8 cellular contexts compared by ENCODE assay signal in genomic region chr19:35774274-35775045, GRCh38. TPM values are rescaled to one million over a fixed set of nuclear protein-coding genes. Genes with fewer than 3 reads are reported as not detected.
DNase-seq lines count a peak whose midpoint lies in the region; ATAC-seq and TF ChIP-seq lines count a peak whose summit lies in the region.

No MANE protein-coding gene starts in this region.

- H3K27me3 Mint-ChIP-seq in IgD-negative memory B cell, result no peaks in the 10 kb centered on the region

- H3K27me3 ChIP-seq in AG04450 (ENCODE audit: control insufficient read depth, insufficient read depth, low read length), result no peaks in the 10 kb centered on the region
- H3K27me3 ChIP-seq in ascending aorta, result no peaks in the 10 kb centered on the region
- no peaks in the 10 kb centered on the region for H3K27me3 ChIP-seq in mucosa of rectum (ENCODE audit: control insufficient read depth in 2 of 2, insufficient read depth in 2 of 2, low read length in 2 of 2)

- TF ChIP-seq CTCF in AG04450 (IDR thresholded peaks at IDR 0.05; ENCODE audit: low read depth, low read length), result no peak
- no peak for TF ChIP-seq CTCF in ascending aorta (IDR thresholded peaks at IDR 0.05)

- H3K27ac Mint-ChIP-seq in IgD-negative memory B cell, result peak overlapping the region in 1 of 3 donors; percentile 92

- intact Hi-C loops in ascending aorta (cut with DNase I), result loop anchor here (1.0 to 10.0 kb wide), 8 partner anchors 16 to 280 kb away; partner anchors contain the start of genes PROSER3, PSENEN, THAP8 and TMEM147

- H3K4me1 ChIP-seq in ascending aorta (peaks cover 5 to 14% of the 10 kb centered on the region in 2 donors), mucosa of rectum (ENCODE audit: control insufficient read depth in 2 of 2, insufficient read depth in 2 of 2, low read length in 2 of 2) (peaks cover 4 to 7% of the 10 kb centered on the region in 2 donors)

- no peaks in the 10 kb centered on the region for H3K36me3 ChIP-seq in ascending aorta
- H3K36me3 ChIP-seq in mucosa of rectum (ENCODE audit: control insufficient read depth in 2 of 2, insufficient read depth in 2 of 2, low read length in 2 of 2), result peaks cover 0 to 4% of the 10 kb centered on the region in 2 donors

- H3K4me3 ChIP-seq in AG04450 (ENCODE audit: low read depth, low read length) (peak overlapping the region; percentile 43), ascending aorta (peak overlapping the region; percentile 84 to 88), mucosa of rectum (ENCODE audit: low read length in 2 of 2) (peak overlapping the region; percentile 56 to 68)

- no peak overlapping the region for H3K9ac ChIP-seq in mucosa of rectum (ENCODE audit: low read depth in 1 of 2, low read length in 2 of 2)

- H3K27ac ChIP-seq in AG04450 (ENCODE audit: low read depth, low read length), result no peak overlapping the region
- H3K27ac ChIP-seq in ascending aorta, result no peak overlapping the region
- no peak overlapping the region for H3K27ac ChIP-seq in mucosa of rectum (ENCODE audit: low read depth in 2 of 2, low read length in 2 of 2)

- H3K36me3 Mint-ChIP-seq in IgD-negative memory B cell, result peaks cover 4% of the 10 kb centered on the region

- CTCF ChIA-PET in AG04450 (lab: Charles Lee), result no interaction called here

- no peaks in the 10 kb centered on the region for H3K9me3 ChIP-seq in AG04450 (ENCODE audit: control insufficient read depth, insufficient read depth, low read length)
- H3K9me3 ChIP-seq in ascending aorta, result no peaks in the 10 kb centered on the region
- H3K9me3 ChIP-seq in mucosa of rectum (ENCODE audit: control insufficient read depth in 2 of 2, low read length in 2 of 2), result no peaks in the 10 kb centered on the region

- ATAC-seq in HG03108 (IDR thresholded peaks at IDR 0.05; ENCODE audit: unreplicated experiment), result no peak

- H3K4me3 Mint-ChIP-seq in IgD-negative memory B cell, result peak overlapping the region; percentile 54 to 94 (median 82)

- peaks cover 0 to 10% (median 9%) of the 10 kb centered on the region in 3 donors for H3K4me1 Mint-ChIP-seq in IgD-negative memory B cell

- POLR2A ChIA-PET in AG04450 (lab: Yijun Ruan, JAX), result no interaction called here

- no peak for DNase-seq in AG04450 (ENCODE audit: low read depth, low spot score)
- DNase-seq in ascending aorta (ENCODE audit: low spot score in 2 of 2), result no peak
- no peak for DNase-seq in DMS79 treated with DMSO at 0.1 percent for 48 hours (lab: John Stamatoyannopoulos, UW)
- DNase-seq in NOMO-1 (lab: John Stamatoyannopoulos, UW; ENCODE audit: unreplicated experiment in 2 of 2), result no peak
- DNase-seq in NCI-H2196 treated with DMSO at 0.1 percent for 48 hours (lab: John Stamatoyannopoulos, UW; ENCODE audit: unreplicated experiment), result no peak

- no peaks in the 10 kb centered on the region for H3K9me3 Mint-ChIP-seq in IgD-negative memory B cell

RNA-seq across cellular contexts. Expression of gene ARHGAP33, which starts 0.9 kb away (rescaled TPM):
- 0.82 and 1.2 TPM in 2 replicates for polyA plus RNA-seq in AG04450 (2011; rRNA removed)
- 1.5 and 1.8 TPM in 2 replicates for polyA minus RNA-seq in AG04450 (2011; rRNA and poly(A)+ RNA removed)
- not detected for polyA plus RNA-seq in IgD-negative memory B cell
- total RNA-seq in ascending aorta, result 8.7 TPM

RNA-seq across cellular contexts. Expression of gene PROSER3, which starts 16.5 kb away (rescaled TPM):
- 5.2 and 7.1 TPM in 2 replicates for polyA plus RNA-seq in AG04450 (2011; rRNA removed)
- 11.4 and 15.4 TPM in 2 replicates for polyA minus RNA-seq in AG04450 (2011; rRNA and poly(A)+ RNA removed)
- 7.3 TPM for polyA plus RNA-seq in IgD-negative memory B cell
- total RNA-seq in ascending aorta, result 6.5 TPM

RNA-seq across cellular contexts. Expression of gene HSPB6, which starts 17.6 kb away (rescaled TPM):
- polyA plus RNA-seq in AG04450 (2011; rRNA removed) (31.7 and 46.5 TPM in 2 replicates), IgD-negative memory B cell (not detected)
- 43.4 and 58.9 TPM in 2 replicates for polyA minus RNA-seq in AG04450 (2011; rRNA and poly(A)+ RNA removed)
- 265 TPM for total RNA-seq in ascending aorta

RNA-seq across cellular contexts. Expression of gene LIN37, which starts 26.1 kb away (rescaled TPM):
- polyA plus RNA-seq in AG04450 (2011; rRNA removed), result 5.5 and 7.6 TPM in 2 replicates
- polyA minus RNA-seq in AG04450 (2011; rRNA and poly(A)+ RNA removed), result 14.8 and 14.9 TPM in 2 replicates
- 8.2 TPM for polyA plus RNA-seq in IgD-negative memory B cell
- 29.9 TPM for total RNA-seq in ascending aorta

RNA-seq across cellular contexts. Expression of gene PSENEN, which starts 29.0 kb away (rescaled TPM):
- 41.0 and 52.7 TPM in 2 replicates for polyA plus RNA-seq in AG04450 (2011; rRNA removed)
- 23.2 and 25.2 TPM in 2 replicates for polyA minus RNA-seq in AG04450 (2011; rRNA and poly(A)+ RNA removed)
- 85.0 TPM for polyA plus RNA-seq in IgD-negative memory B cell
- total RNA-seq in ascending aorta, result 110 TPM

Comparison
In these comparisons a context has a peak if more than half of its experiments do, and no peak if none do; other contexts are left out.
1. RNA of gene HSPB6, which starts 17.6 kb away (polyA plus RNA-seq): 31.7 to 46.5 TPM in AG04450; not detected in IgD-negative memory B cell (single experiment); every median in the first group is over 10 times any median in the second.
2. Peak in every context shown above with its lines, with median percentiles within 50 percentile points of each other: H3K4me3 ChIP-seq.